Comparison of ENCODE assay signal across 11 cellular contexts in genomic region chr4:41418444-41418843, GRCh38.
DNase-seq lines count a peak whose midpoint lies in the region; ATAC-seq, FAIRE-seq and TF ChIP-seq lines count a peak whose summit lies in the region.
"Had no signal": no experiment of that assay in that cellular context is flagged by ENCODE, and none has a peak within 500 bp of the region (broad histone marks: within the 10 kb centered on the region; RNA-seq: fewer than 3 reads in every experiment).

No MANE protein-coding gene starts in this region.

- no peaks in the 10 kb centered on the region for H3K9me3 Mint-ChIP-seq in GM23338

- H3F3A ChIP-seq in GM23338 (replicated peaks; ENCODE audit: low read depth) = no peaks in the 10 kb centered on the region

- no peak for TF ChIP-seq POLR2A in GM12891 (IDR thresholded peaks at IDR 0.05; ENCODE audit: low read depth, low read length)

- H3K36me3 ChIP-seq in GM23338 (ENCODE audit: insufficient read depth) (no peaks in the 10 kb centered on the region), kidney epithelial cell (ENCODE audit: control insufficient read depth, insufficient read depth, low read length) (no peaks in the 10 kb centered on the region)

- peak overlapping the region; percentile 7; the same call in 1 of the 2 replicates for H2AFZ ChIP-seq in GM23338

- no peaks in the 10 kb centered on the region for H4K20me1 ChIP-seq in GM23338 (replicated peaks; ENCODE audit: insufficient read depth)

- TF ChIP-seq CTCF in GM23338 (conservative IDR thresholded peaks at IDR 0.05; ENCODE audit: low read depth in 2 of 2) (no peak), kidney epithelial cell (IDR thresholded peaks at IDR 0.05; ENCODE audit: insufficient read depth, low read length, poor library complexity, severe bottlenecking) (no peak)

- no peaks in the 10 kb centered on the region for H3K27me3 ChIP-seq in GM23338 (ENCODE audit: insufficient read depth)
- no peaks in the 10 kb centered on the region for H3K27me3 ChIP-seq in kidney epithelial cell (ENCODE audit: control insufficient read depth, insufficient read depth, low read length)

- ATAC-seq in GM23338 = peak; percentile 69

- peaks cover 2% of the 10 kb centered on the region for H3K27me3 Mint-ChIP-seq in GM23338 (ENCODE audit: insufficient read depth, low read depth, poor library complexity)

- FAIRE-seq in GM12891 (lab: Jason Lieb, UNC) = no peak
- FAIRE-seq: keratinocyte had no signal

- peak; percentile 51 for DNase-seq in GM23338 (ENCODE audit: low spot score)
- DNase-seq in cerebellar cortex (ENCODE audit: low spot score) = peak; percentile 76
- peak; percentile 66 for DNase-seq in kidney epithelial cell (ENCODE audit: low read depth)
- peak; percentile 3 for DNase-seq in skeletal muscle cell (ENCODE audit: low read depth)
- DNase-seq in UCSD-AML1 (lab: John Stamatoyannopoulos, UW; ENCODE audit: unreplicated experiment) = no peak
- DNase-seq in GM12891 (ENCODE audit: insufficient read length, low spot score) = no peak
- DNase-seq in NCI-H82 treated with DMSO at 0.1 percent for 48 hours (lab: John Stamatoyannopoulos, UW; ENCODE audit: unreplicated experiment) = no peak
- no peak for DNase-seq in NCI-H69 (lab: John Stamatoyannopoulos, UW)
- DNase-seq: DMS79 treated with DMSO at 0.1 percent for 48 hours, NCI-H748 treated with DMSO at 0.1 percent for 48 hours had no signal

- peak overlapping the region; percentile 10; the same call in 1 of the 2 replicates for H3K27ac Mint-ChIP-seq in GM23338

- H3K4me3 ChIP-seq in GM23338 = no peak overlapping the region
- no peak overlapping the region for H3K4me3 ChIP-seq in kidney epithelial cell (ENCODE audit: low read depth, low read length)
- no peak overlapping the region for H3K4me3 ChIP-seq in skeletal muscle cell (ENCODE audit: low read depth, low read length)

- H3K4me1 ChIP-seq in GM23338 (ENCODE audit: insufficient read depth) = no peaks in the 10 kb centered on the region

- no peaks in the 10 kb centered on the region for H3K79me2 ChIP-seq in GM23338 (replicated peaks; ENCODE audit: insufficient read depth)

- no peaks in the 10 kb centered on the region for H3K36me3 Mint-ChIP-seq in GM23338 (ENCODE audit: low read depth)

- peaks cover 10% of the 10 kb centered on the region; the same call in 1 of the 2 replicates for H3K9me2 ChIP-seq in GM23338 (ENCODE audit: insufficient read depth)

- no peak overlapping the region for H3K4me2 ChIP-seq in GM23338

- no peak overlapping the region for H3K4me3 Mint-ChIP-seq in GM23338

- H3K4me1 Mint-ChIP-seq in GM23338 = no peaks in the 10 kb centered on the region

- H3K27ac ChIP-seq in GM23338 (ENCODE audit: low read depth) = no peak overlapping the region

TF ChIP-seq in GM23338, 12 proteins besides CTCF, POLR2A, EP300 and RAD21:
- TF ChIP-seq POLR2AphosphoS5 (IDR thresholded peaks at IDR 0.05; ENCODE audit: low read depth) = no peak

TF ChIP-seq in GM12891, 5 proteins besides CTCF, POLR2A, EP300 and RAD21:
- no peak for TF ChIP-seq SPI1 (IDR thresholded peaks at IDR 0.05; ENCODE audit: low read depth, low read length)
- TF ChIP-seq POLR2AphosphoS5 (IDR thresholded peaks at IDR 0.05; ENCODE audit: low read depth, low read length) = no peak
- TF ChIP-seq POU2F2 (IDR thresholded peaks at IDR 0.05; ENCODE audit: low read depth, low read length) = no peak
- TF ChIP-seq PAX5 (IDR thresholded peaks at IDR 0.05; ENCODE audit: insufficient read depth, low read length, severe bottlenecking) = no peak
- TF ChIP-seq TAF1 (IDR thresholded peaks at IDR 0.05; ENCODE audit: low read depth, low read length) = no peak

Comparison
In these comparisons a context has a peak if more than half of its experiments do, and no peak if none do; other contexts are left out.
1. DNase-seq: peak in GM23338 (single experiment), cerebellar cortex (single experiment), kidney epithelial cell (single experiment) and skeletal muscle cell (single experiment); none in UCSD-AML1 (single experiment), GM12891 (single experiment), NCI-H82 treated with DMSO at 0.1 percent for 48 hours (single experiment) and NCI-H69 (single experiment).